ENCODE assay signal across 8 cellular contexts in genomic region chr9:20622330-20623020, GRCh38. TPM values are rescaled to one million over a fixed set of nuclear protein-coding genes. Genes with fewer than 3 reads are reported as not detected.
DNase-seq lines count a peak whose midpoint lies in the region; ATAC-seq and TF ChIP-seq lines count a peak whose summit lies in the region.

Gene MLLT3, minus strand, starts transcription at chr9:20622499.

- H3K27ac ChIP-seq in foreskin keratinocyte = peak within 1 kb of the TSS; percentile 46

- ATAC-seq in foreskin keratinocyte = peak; percentile 87

- peak within 1 kb of the TSS; percentile 76 for H3K4me3 ChIP-seq in LNCaP clone FGC (ENCODE audit: low read depth, low read length)
- H3K4me3 ChIP-seq in neuron (ENCODE audit: low read length) = peak within 1 kb of the TSS; percentile 66

- peak within 1 kb of the TSS; percentile 60 for H2AFZ ChIP-seq in neuron (ENCODE audit: low read depth, low read length)

- TF ChIP-seq CTCF in LNCaP clone FGC (IDR thresholded peaks at IDR 0.05; ENCODE audit: control insufficient read depth, extremely low read depth, insufficient read depth) (no peak), foreskin keratinocyte (conservative IDR thresholded peaks at IDR 0.05) (peak; percentile 35)

- peaks cover 8% of the 10 kb centered on the region for H3K4me1 ChIP-seq in foreskin keratinocyte
- H3K4me1 ChIP-seq in neuron (ENCODE audit: insufficient read depth, low read length) = peaks cover 35% of the 10 kb centered on the region

- no peaks in the 10 kb centered on the region for H3K36me3 ChIP-seq in neuron (ENCODE audit: insufficient read depth, low read length)

- DNase-seq in EH (ENCODE audit: low read depth) (peak; percentile 96), GOT3 (lab: John Stamatoyannopoulos, UW) (peak; percentile 49), LNCaP clone FGC (ENCODE audit: low read depth) (no peak), activated gamma-delta T cell treated with Interleukin-2 at 50 U/mL for 16 hours (peak; percentile 96), foreskin keratinocyte (peak; percentile 85 to 90), stromal cell of bone marrow (ENCODE audit: low read depth) (peak; percentile 91)

- no peaks in the 10 kb centered on the region for H3K9me3 ChIP-seq in neuron (ENCODE audit: low read length)

- peak; percentile 58 for TF ChIP-seq POLR2A in Raji (IDR thresholded peaks at IDR 0.05; ENCODE audit: insufficient read depth, low read depth, low read length)

- no peaks in the 10 kb centered on the region for H3K27me3 ChIP-seq in foreskin keratinocyte
- no peaks in the 10 kb centered on the region for H3K27me3 ChIP-seq in neuron (ENCODE audit: insufficient read depth, low read length)

RNA-seq across cellular contexts. Expression of gene MLLT3, which starts in this region (rescaled TPM):
- 11.9 and 16.9 TPM in 2 replicates for total RNA-seq in foreskin keratinocyte
- 8.0 and 8.1 TPM in 2 replicates for polyA plus RNA-seq in foreskin keratinocyte
